Comparison of ENCODE assay signal across 35 cellular contexts in the genomic region with DNA sequence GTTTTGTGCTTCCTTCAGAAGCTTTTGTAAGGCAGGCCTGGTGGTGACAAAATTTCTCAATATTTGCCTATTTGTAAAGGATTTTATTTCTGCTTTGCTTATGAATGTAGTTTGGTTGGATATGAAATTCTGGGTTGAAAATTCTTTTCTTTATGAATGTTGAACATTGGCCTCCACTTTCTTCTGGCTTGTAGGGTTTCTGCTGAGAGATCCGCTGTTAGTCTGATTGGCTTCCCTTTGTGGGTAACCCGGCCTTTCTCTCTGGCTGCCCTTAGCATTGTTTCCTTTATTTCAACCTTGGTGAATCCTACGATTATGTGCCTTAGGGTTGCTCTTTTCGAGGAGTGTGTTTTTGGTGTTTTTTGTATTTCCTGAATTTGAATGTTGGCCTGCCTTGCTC.
"Had no signal": no experiment of that assay in that cellular context is flagged by ENCODE, and none has a peak within 500 bp of the region (broad histone marks: within the 10 kb centered on the region; RNA-seq: fewer than 3 reads in every experiment).

No MANE protein-coding gene starts in this region.

- H3K27ac ChIP-seq: KMS-11 had no signal

- H3K4me3 ChIP-seq: MG63 had no signal

- H3K4me2 ChIP-seq: KMS-11 had no signal

- H3K9ac ChIP-seq: KMS-11 had no signal

- H3K36me3 ChIP-seq: MG63 had no signal

- H3K9me3 ChIP-seq: MG63 had no signal

- H3K27me3 ChIP-seq: MG63 had no signal

- DNase-seq: Karpas-422, Kasumi-1, MG63, MM.1S, MV-4-11, NCI-H1048, NCI-H1092, NCI-H1092 treated with DMSO at 0.1 percent for 48 hours, NCI-H1105, NCI-H1105 treated with DMSO at 0.1 percent for 48 hours, NCI-H1417, NCI-H1417 treated with DMSO at 0.1 percent for 48 hours, NCI-H1436, NCI-H1436 treated with DMSO at 0.1 percent for 48 hours, NCI-H146, NCI-H1694, NCI-H1694 treated with DMSO at 0.1 percent for 48 hours, NCI-H187, NCI-H187 treated with DMSO at 0.1 percent for 48 hours, NCI-H1930, NCI-H2029, NCI-H2029 treated with DMSO at 0.1 percent for 48 hours, NCI-H2081, NCI-H2081 treated with DMSO at 0.1 percent for 48 hours, NCI-H2107, NCI-H2171, NCI-H2171 treated with DMSO at 0.1 percent for 48 hours, NCI-H2227 treated with DMSO at 0.1 percent for 48 hours, NCI-H226, NCI-H345, NCI-H446, NCI-H446 treated with DMSO at 0.1 percent for 48 hours, NCI-H510A, NCI-H510A treated with DMSO at 0.1 percent for 48 hours had no signal
